ENCODE assay signal across 36 cellular contexts in the genomic region with DNA sequence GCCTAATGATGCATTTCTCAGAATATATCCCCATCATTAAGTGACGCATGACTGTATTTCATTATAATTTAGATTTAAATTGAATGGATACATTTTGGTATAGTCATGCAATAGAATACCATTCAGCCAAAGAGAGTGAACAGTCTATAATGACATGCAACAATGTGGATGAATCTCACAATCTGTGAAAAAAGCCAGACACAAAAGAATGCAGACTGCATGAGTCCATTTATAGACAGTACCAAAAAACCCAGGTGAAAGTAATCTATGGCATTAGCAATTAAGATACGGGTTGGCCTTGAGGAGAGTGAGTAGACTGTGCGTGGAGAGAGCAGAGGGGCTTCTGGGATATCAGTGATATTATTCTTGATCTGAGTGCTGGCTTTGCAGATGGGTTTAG.
DNase-seq lines count a peak whose midpoint lies in the region; ATAC-seq and TF ChIP-seq lines count a peak whose summit lies in the region.
"Had no signal": no experiment of that assay in that cellular context is flagged by ENCODE, and none has a peak within 500 bp of the region (broad histone marks: within the 10 kb centered on the region; RNA-seq: fewer than 3 reads in every experiment).

No MANE protein-coding gene starts in this region.

- 85 to 95% methylated on average over 2 to 3 of the region's 3 CpGs for WGBS in endodermal cell (ENCODE audit: insufficient coverage in 1 of 2, insufficient read length in 1 of 2), 2 experiments

- H3K4me1 Mint-ChIP-seq in endodermal cell = peaks cover 41% of the 10 kb centered on the region
- no peaks in the 10 kb centered on the region for H3K4me1 Mint-ChIP-seq in activated CD8-positive, alpha-beta memory T cell treated with anti-CD3 and anti-CD28 coated beads, Interleukin-2, amount 10 ng/mL, durations not matched to agents 7 days and 5 days
- H3K4me1 Mint-ChIP-seq: central memory CD8-positive, alpha-beta T cell had no signal

- H3K27me3 ChIP-seq in ACC112 (ENCODE audit: insufficient read depth, low read length) = no peaks in the 10 kb centered on the region
- no peaks in the 10 kb centered on the region for H3K27me3 ChIP-seq in RWPE2 (ENCODE audit: insufficient read depth, poor library complexity, severe bottlenecking)
- no peaks in the 10 kb centered on the region for H3K27me3 ChIP-seq in endodermal cell (ENCODE audit: control insufficient read depth, insufficient read depth, low read length, poor library complexity, severe bottlenecking)
- H3K27me3 ChIP-seq: esophagus squamous epithelium, heart right ventricle, MG63, uterus had no signal

- H3K27ac Mint-ChIP-seq in endodermal cell = peak overlapping the region; percentile 90
- H3K27ac Mint-ChIP-seq in activated CD8-positive, alpha-beta memory T cell treated with anti-CD3 and anti-CD28 coated beads, Interleukin-2, amount 10 ng/mL, durations not matched to agents 7 days and 5 days = no peak overlapping the region
- H3K27ac Mint-ChIP-seq: activated naive CD8-positive, alpha-beta T cell; CD4-positive, alpha-beta T cell had no signal

- H3K36me3 Mint-ChIP-seq in endodermal cell (ENCODE audit: low read depth) = no peaks in the 10 kb centered on the region
- H3K36me3 Mint-ChIP-seq in activated CD8-positive, alpha-beta memory T cell treated with anti-CD3 and anti-CD28 coated beads, Interleukin-2, amount 10 ng/mL, durations not matched to agents 7 days and 5 days = no peaks in the 10 kb centered on the region
- H3K36me3 Mint-ChIP-seq: activated naive CD8-positive, alpha-beta T cell had no signal

- H2AFZ ChIP-seq in ACC112 (ENCODE audit: low read length, unreplicated experiment) = no peak overlapping the region

- DNase-seq in RWPE2 (ENCODE audit: low spot score) (no peak), endodermal cell (no peak), renal cortical epithelial cell (ENCODE audit: low read depth) (peak; percentile 41), DMS79 (lab: John Stamatoyannopoulos, UW) (no peak), NCI-H446 (lab: John Stamatoyannopoulos, UW) (no peak)
- DNase-seq in activated CD8-positive, alpha-beta memory T cell treated with anti-CD3 and anti-CD28 coated beads, Interleukin-2, amount 10 ng/mL, durations not matched to agents 7 days and 5 days = no peak
- DNase-seq: activated CD4-positive, alpha-beta T cell treated with anti-CD3 and anti-CD28 coated beads for 4 hours; activated T-cell treated with anti-CD3 and anti-CD28 coated beads for 4 hours; CD4-positive, alpha-beta T cell; dermis blood vessel endothelial cell; EL; esophagus squamous epithelium; GOT3; heart right ventricle; KG1; kidney glomerular epithelial cell; MG63; mucosa of descending colon; NCI-H1105 treated with DMSO at 0.1 percent for 48 hours; NCI-H1930; NCI-H2171 treated with DMSO at 0.1 percent for 48 hours; NCI-H526 treated with DMSO at 0.1 percent for 48 hours; retina; SHP77 treated with DMSO at 0.1 percent for 48 hours; stimulated activated CD4-positive, alpha-beta T cell treated with anti-CD3 and anti-CD28 coated beads, Interleukin-2, amount 100 ng/mL, for 24 hours; stimulated activated naive CD8-positive, alpha-beta T cell treated with anti-CD3 and anti-CD28 coated beads, Interleukin-15, Interleukin-2, amounts not matched to agents 100 U/mL and 50 U/mL, for 24 hours; SW 1271; T-helper 9 cell; uterus; WERI-Rb-1 had no signal

- no peaks in the 10 kb centered on the region for H3K79me2 ChIP-seq in ACC112 (ENCODE audit: control insufficient read depth, insufficient read depth, low read length, unreplicated experiment)

- no peak for TF ChIP-seq CTCF in RWPE2 (IDR thresholded peaks at IDR 0.05; ENCODE audit: poor library complexity, severe bottlenecking)
- TF ChIP-seq CTCF in endodermal cell (conservative IDR thresholded peaks at IDR 0.05) = no peak

- H3K4me1 ChIP-seq in ACC112 (ENCODE audit: control insufficient read depth, insufficient read depth, low read length, unreplicated experiment) (peaks cover 52% of the 10 kb centered on the region), RWPE2 (ENCODE audit: insufficient read depth, poor library complexity, severe bottlenecking) (peaks cover 50% of the 10 kb centered on the region), endodermal cell (ENCODE audit: control insufficient read depth, insufficient read depth, low read length) (peaks cover 10% of the 10 kb centered on the region)

- no peak overlapping the region for H3K4me3 ChIP-seq in ACC112 (ENCODE audit: low read depth, low read length)
- H3K4me3 ChIP-seq in RWPE2 (ENCODE audit: severe bottlenecking) = no peak overlapping the region
- no peak overlapping the region for H3K4me3 ChIP-seq in endodermal cell (ENCODE audit: low read length)
- H3K4me3 ChIP-seq: esophagus squamous epithelium, heart right ventricle, lung, MG63, mucosa of descending colon, uterus had no signal

- ATAC-seq in RWPE2 (ENCODE audit: low read depth) (no peak), GM19463 (IDR thresholded peaks at IDR 0.05; ENCODE audit: unreplicated experiment) (no peak)
- ATAC-seq in activated CD8-positive, alpha-beta memory T cell treated with anti-CD3 and anti-CD28 coated beads, Interleukin-2, amount 10 ng/mL, durations not matched to agents 7 days and 5 days = no peak
- ATAC-seq: heart right ventricle; mucosa of descending colon; stimulated activated naive CD8-positive, alpha-beta T cell treated with anti-CD3 and anti-CD28 coated beads, Interleukin-15, Interleukin-2, amounts not matched to agents 100 U/mL and 50 U/mL, for 24 hours had no signal

- H3K36me3 ChIP-seq in ACC112 (ENCODE audit: insufficient read depth, low read length) (no peaks in the 10 kb centered on the region), RWPE2 (ENCODE audit: low read depth) (no peaks in the 10 kb centered on the region), endodermal cell (ENCODE audit: control insufficient read depth, insufficient read depth, low read length) (no peaks in the 10 kb centered on the region)
- H3K36me3 ChIP-seq: esophagus squamous epithelium, heart right ventricle, MG63, uterus, WERI-Rb-1 had no signal

- H3K27me3 Mint-ChIP-seq in endodermal cell (ENCODE audit: insufficient read depth) = no peaks in the 10 kb centered on the region
- peaks cover 9% of the 10 kb centered on the region for H3K27me3 Mint-ChIP-seq in activated CD8-positive, alpha-beta memory T cell treated with anti-CD3 and anti-CD28 coated beads, Interleukin-2, amount 10 ng/mL, durations not matched to agents 7 days and 5 days

- no peaks in the 10 kb centered on the region for H3K9me3 Mint-ChIP-seq in endodermal cell
- H3K9me3 Mint-ChIP-seq in activated CD8-positive, alpha-beta memory T cell treated with anti-CD3 and anti-CD28 coated beads, Interleukin-2, amount 10 ng/mL, durations not matched to agents 7 days and 5 days (ENCODE audit: low read depth) = no peaks in the 10 kb centered on the region
- H3K9me3 Mint-ChIP-seq: CD4-positive, alpha-beta T cell; central memory CD8-positive, alpha-beta T cell; nephron had no signal

- no peak overlapping the region for H3K4me3 Mint-ChIP-seq in endodermal cell
- H3K4me3 Mint-ChIP-seq in activated CD8-positive, alpha-beta memory T cell treated with anti-CD3 and anti-CD28 coated beads, Interleukin-2, amount 10 ng/mL, durations not matched to agents 7 days and 5 days = no peak overlapping the region
- H3K4me3 Mint-ChIP-seq: activated naive CD8-positive, alpha-beta T cell; CD4-positive, alpha-beta T cell; central memory CD8-positive, alpha-beta T cell; nephron had no signal

- H3K9me3 ChIP-seq in RWPE2 (ENCODE audit: severe bottlenecking) (no peaks in the 10 kb centered on the region), endodermal cell (ENCODE audit: control insufficient read depth, low read length) (no peaks in the 10 kb centered on the region)
- H3K9me3 ChIP-seq: esophagus squamous epithelium, heart right ventricle, MG63, mucosa of descending colon, uterus had no signal

- H3K27ac ChIP-seq in ACC112 (ENCODE audit: low read depth, low read length) = peak overlapping the region; percentile 21; the same call in 1 of the 2 replicates
- peak overlapping the region; percentile 77 for H3K27ac ChIP-seq in RWPE2 (ENCODE audit: poor library complexity, severe bottlenecking)
- no peak overlapping the region for H3K27ac ChIP-seq in endodermal cell (ENCODE audit: low read depth, low read length)
- H3K27ac ChIP-seq: WERI-Rb-1 had no signal

- CTCF ChIA-PET in activated CD8-positive, alpha-beta memory T cell treated with anti-CD3 and anti-CD28 coated beads, Interleukin-2, amount 10 ng/mL, durations not matched to agents 7 days and 5 days (lab: Charles Lee) = no interaction called here

- no peak overlapping the region for H3K9ac ChIP-seq in endodermal cell (ENCODE audit: extremely low read depth, low read length, poor library complexity, severe bottlenecking)
